Comparison of ENCODE assay signal across 12 cellular contexts in genomic region chr13:43830481-43830873, GRCh38.
A peak's percentile ranks its signal among the peaks of the same experiment; 100 is the strongest.
DNase-seq lines count a peak whose midpoint lies in the region; ATAC-seq and TF ChIP-seq lines count a peak whose summit lies in the region.
"Had no signal": no experiment of that assay in that cellular context is flagged by ENCODE, and none has a peak within 500 bp of the region (broad histone marks: within the 10 kb centered on the region; RNA-seq: fewer than 3 reads in every experiment).

No MANE protein-coding gene starts in this region.

- TF ChIP-seq CTCF in RWPE1 (conservative IDR thresholded peaks at IDR 0.05; ENCODE audit: low read depth), result no peak
- TF ChIP-seq CTCF in fibroblast of mammary gland (conservative IDR thresholded peaks at IDR 0.05; ENCODE audit: control insufficient read depth, insufficient read depth, low read depth, low read length), result no peak

- DNase-seq in GM04503 (ENCODE audit: low read depth) (peak; percentile 91), RWPE1 (ENCODE audit: low spot score) (peak; percentile 1), fibroblast of mammary gland (ENCODE audit: low read depth) (peak; percentile 95), skeletal muscle cell (ENCODE audit: low read depth) (peak; percentile 87), T-helper 1 cell (no peak), NCI-H2171 (lab: John Stamatoyannopoulos, UW) (no peak), DMS53 (lab: John Stamatoyannopoulos, UW) (no peak)
- DNase-seq: activated CD8-positive, alpha-beta memory T cell treated with anti-CD3 and anti-CD28 coated beads, Interleukin-2, amount 10 ng/mL, durations not matched to agents 7 days and 5 days; activated naive CD8-positive, alpha-beta T cell treated with anti-CD3 and anti-CD28 coated beads, Interleukin-2, amount 10 ng/mL, durations not matched to agents 7 days and 5 days; immature natural killer cell; NCI-H146 had no signal

- CTCF ChIA-PET in RWPE1 (lab: Yijun Ruan, JAX), result no interaction called here

- POLR2A ChIA-PET in RWPE1 (lab: Yijun Ruan, JAX; ENCODE audit: low non-redundant PET), result no interaction called here

- no peak for ATAC-seq in GM21515 (IDR thresholded peaks at IDR 0.05; ENCODE audit: unreplicated experiment)
- ATAC-seq: activated CD8-positive, alpha-beta memory T cell treated with anti-CD3 and anti-CD28 coated beads, Interleukin-2, amount 10 ng/mL, durations not matched to agents 7 days and 5 days had no signal

- no peak overlapping the region for H3K27ac ChIP-seq in RWPE1

- peak overlapping the region; percentile 27 for H3K4me3 ChIP-seq in fibroblast of mammary gland (ENCODE audit: control insufficient read depth, low read depth, low read length)
- no peak overlapping the region for H3K4me3 ChIP-seq in skeletal muscle cell (ENCODE audit: low read depth, low read length)

Comparison
In these comparisons a context has a peak if more than half of its experiments do, and no peak if none do; other contexts are left out.
1. DNase-seq: peak in GM04503 (single experiment), RWPE1 (single experiment), fibroblast of mammary gland (single experiment) and skeletal muscle cell (single experiment); none in T-helper 1 cell (0 of 5), NCI-H2171 (single experiment) and DMS53 (single experiment).